Comparison of ENCODE assay signal across 9 cellular contexts in the genomic region with DNA sequence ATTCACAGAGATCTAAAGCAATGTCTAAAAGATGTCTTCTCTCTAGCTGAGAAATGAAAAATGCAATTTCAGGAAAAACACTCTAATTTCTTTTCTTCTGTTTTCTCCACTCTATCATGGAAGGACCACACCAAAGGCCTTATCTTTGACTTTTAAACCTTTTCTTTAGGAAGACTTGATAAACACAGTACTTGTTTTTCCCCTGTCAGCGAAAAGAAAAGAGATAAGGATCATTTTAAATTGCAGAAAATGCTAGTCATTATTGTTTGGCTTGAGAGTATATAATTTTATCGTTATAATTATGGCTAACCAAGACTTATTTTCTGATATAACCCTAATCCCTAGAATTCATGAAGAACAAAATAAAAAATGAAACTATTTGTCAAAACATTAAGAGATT.
"Had no signal": no experiment of that assay in that cellular context is flagged by ENCODE, and none has a peak within 500 bp of the region (broad histone marks: within the 10 kb centered on the region; RNA-seq: fewer than 3 reads in every experiment).

No MANE protein-coding gene starts in this region.

- H3K4me3 Mint-ChIP-seq: HFFc6, IgD-negative memory B cell had no signal

- H3K4me1 Mint-ChIP-seq: IgD-negative memory B cell had no signal

- DNase-seq: GM23248, GOT3, H7, HFFc6 had no signal

- H3K9me3 ChIP-seq: HAP-1 had no signal

- H3K27ac Mint-ChIP-seq: HFFc6, IgD-negative memory B cell had no signal

- H3K27ac ChIP-seq: GM23248, HL-60 had no signal

- H3K27me3 Mint-ChIP-seq: IgD-negative memory B cell had no signal

- H3K4me1 ChIP-seq: HAP-1 had no signal

- H3K36me3 ChIP-seq: HAP-1 had no signal

- ATAC-seq: HCT116 had no signal

- H3K4me3 ChIP-seq: GM23248, HAP-1 had no signal

- H3K36me3 Mint-ChIP-seq: IgD-negative memory B cell had no signal

- FAIRE-seq: HTR-8/SVneo had no signal

- H2AFZ ChIP-seq: GM23248 had no signal

- H3K9ac ChIP-seq: GM23248 had no signal
